1 cellular context compared by ENCODE assay signal in genomic region chr12:8996682-8997405, GRCh38.
TF ChIP-seq lines count a peak whose summit lies in the region.

No MANE protein-coding gene starts in this region.

TF ChIP-seq in GM12878, 131 proteins besides CTCF, POLR2A, EP300 and RAD21 (continued from another document):
- TF ChIP-seq, protein P1, sequence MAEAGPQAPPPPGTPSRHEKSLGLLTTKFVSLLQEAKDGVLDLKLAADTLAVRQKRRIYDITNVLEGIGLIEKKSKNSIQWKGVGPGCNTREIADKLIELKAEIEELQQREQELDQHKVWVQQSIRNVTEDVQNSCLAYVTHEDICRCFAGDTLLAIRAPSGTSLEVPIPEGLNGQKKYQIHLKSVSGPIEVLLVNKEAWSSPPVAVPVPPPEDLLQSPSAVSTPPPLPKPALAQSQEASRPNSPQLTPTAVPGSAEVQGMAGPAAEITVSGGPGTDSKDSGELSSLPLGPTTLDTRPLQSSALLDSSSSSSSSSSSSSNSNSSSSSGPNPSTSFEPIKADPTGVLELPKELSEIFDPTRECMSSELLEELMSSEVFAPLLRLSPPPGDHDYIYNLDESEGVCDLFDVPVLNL (IDR thresholded peaks at IDR 0.05; ENCODE audit: low read depth, low read length): no peak
- TF ChIP-seq, protein P2, sequence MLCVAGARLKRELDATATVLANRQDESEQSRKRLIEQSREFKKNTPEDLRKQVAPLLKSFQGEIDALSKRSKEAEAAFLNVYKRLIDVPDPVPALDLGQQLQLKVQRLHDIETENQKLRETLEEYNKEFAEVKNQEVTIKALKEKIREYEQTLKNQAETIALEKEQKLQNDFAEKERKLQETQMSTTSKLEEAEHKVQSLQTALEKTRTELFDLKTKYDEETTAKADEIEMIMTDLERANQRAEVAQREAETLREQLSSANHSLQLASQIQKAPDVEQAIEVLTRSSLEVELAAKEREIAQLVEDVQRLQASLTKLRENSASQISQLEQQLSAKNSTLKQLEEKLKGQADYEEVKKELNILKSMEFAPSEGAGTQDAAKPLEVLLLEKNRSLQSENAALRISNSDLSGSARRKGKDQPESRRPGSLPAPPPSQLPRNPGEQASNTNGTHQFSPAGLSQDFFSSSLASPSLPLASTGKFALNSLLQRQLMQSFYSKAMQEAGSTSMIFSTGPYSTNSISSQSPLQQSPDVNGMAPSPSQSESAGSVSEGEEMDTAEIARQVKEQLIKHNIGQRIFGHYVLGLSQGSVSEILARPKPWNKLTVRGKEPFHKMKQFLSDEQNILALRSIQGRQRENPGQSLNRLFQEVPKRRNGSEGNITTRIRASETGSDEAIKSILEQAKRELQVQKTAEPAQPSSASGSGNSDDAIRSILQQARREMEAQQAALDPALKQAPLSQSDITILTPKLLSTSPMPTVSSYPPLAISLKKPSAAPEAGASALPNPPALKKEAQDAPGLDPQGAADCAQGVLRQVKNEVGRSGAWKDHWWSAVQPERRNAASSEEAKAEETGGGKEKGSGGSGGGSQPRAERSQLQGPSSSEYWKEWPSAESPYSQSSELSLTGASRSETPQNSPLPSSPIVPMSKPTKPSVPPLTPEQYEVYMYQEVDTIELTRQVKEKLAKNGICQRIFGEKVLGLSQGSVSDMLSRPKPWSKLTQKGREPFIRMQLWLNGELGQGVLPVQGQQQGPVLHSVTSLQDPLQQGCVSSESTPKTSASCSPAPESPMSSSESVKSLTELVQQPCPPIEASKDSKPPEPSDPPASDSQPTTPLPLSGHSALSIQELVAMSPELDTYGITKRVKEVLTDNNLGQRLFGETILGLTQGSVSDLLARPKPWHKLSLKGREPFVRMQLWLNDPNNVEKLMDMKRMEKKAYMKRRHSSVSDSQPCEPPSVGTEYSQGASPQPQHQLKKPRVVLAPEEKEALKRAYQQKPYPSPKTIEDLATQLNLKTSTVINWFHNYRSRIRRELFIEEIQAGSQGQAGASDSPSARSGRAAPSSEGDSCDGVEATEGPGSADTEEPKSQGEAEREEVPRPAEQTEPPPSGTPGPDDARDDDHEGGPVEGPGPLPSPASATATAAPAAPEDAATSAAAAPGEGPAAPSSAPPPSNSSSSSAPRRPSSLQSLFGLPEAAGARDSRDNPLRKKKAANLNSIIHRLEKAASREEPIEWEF (IDR thresholded peaks at IDR 0.05; ENCODE audit: insufficient replicate concordance, low read depth, low read length): peak; percentile 45
- TF ChIP-seq NFYA (IDR thresholded peaks at IDR 0.05; ENCODE audit: borderline replicate concordance, low read depth, low read length) (no peak), JUND (IDR thresholded peaks at IDR 0.05; ENCODE audit: low read depth, low read length) (peak; percentile 85), PAX5 (IDR thresholded peaks at IDR 0.05; ENCODE audit: borderline replicate concordance, low read depth, low read length) (peak; percentile 96), TCF3 (IDR thresholded peaks at IDR 0.05; ENCODE audit: borderline replicate concordance, insufficient read depth, low read depth, low read length) (peak; percentile 93), BRCA1 (IDR thresholded peaks at IDR 0.05; ENCODE audit: low read depth, low read length) (no peak), RELA (IDR thresholded peaks at IDR 0.05; ENCODE audit: borderline replicate concordance, partially characterized antibody) (no peak)
